In the genomic region with DNA sequence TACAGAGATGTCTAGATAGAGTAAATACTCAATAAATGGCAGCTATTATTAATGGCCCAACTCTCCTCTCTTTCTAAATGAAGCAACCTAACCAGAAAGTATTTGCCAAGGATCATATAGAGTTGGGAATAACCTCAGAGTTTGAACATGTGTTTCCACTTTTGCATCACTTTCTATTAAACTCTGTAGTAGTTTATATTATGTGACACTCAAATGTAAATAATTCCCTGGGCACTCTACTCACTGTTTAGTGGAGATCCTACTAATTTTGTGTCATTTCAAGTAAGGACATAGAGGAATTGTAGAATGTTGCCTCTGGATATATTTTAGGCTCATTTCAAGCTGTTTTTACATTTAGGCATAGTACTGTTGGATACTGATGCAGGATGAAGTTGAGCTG, we compare ENCODE assay signal across 15 cellular contexts.
"Had no signal": no experiment of that assay in that cellular context is flagged by ENCODE, and none has a peak within 500 bp of the region (broad histone marks: within the 10 kb centered on the region; RNA-seq: fewer than 3 reads in every experiment).

No MANE protein-coding gene starts in this region.

- H3K27ac Mint-ChIP-seq: activated naive CD4-positive, alpha-beta T cell treated with anti-CD3 and anti-CD28 coated beads, Interleukin-2, amount 10 ng/mL, durations not matched to agents 7 days and 5 days; T-cell had no signal

- H3K27me3 ChIP-seq: adrenal gland, uterus had no signal

- H3K36me3 Mint-ChIP-seq: activated naive CD4-positive, alpha-beta T cell treated with anti-CD3 and anti-CD28 coated beads, Interleukin-2, amount 10 ng/mL, durations not matched to agents 7 days and 5 days; T-cell had no signal

- H3K27me3 Mint-ChIP-seq: activated naive CD4-positive, alpha-beta T cell treated with anti-CD3 and anti-CD28 coated beads, Interleukin-2, amount 10 ng/mL, durations not matched to agents 7 days and 5 days; T-cell had no signal

- H3K4me1 Mint-ChIP-seq: activated naive CD4-positive, alpha-beta T cell treated with anti-CD3 and anti-CD28 coated beads, Interleukin-2, amount 10 ng/mL, durations not matched to agents 7 days and 5 days; T-cell had no signal

- ATAC-seq: sciatic nerve; stimulated activated naive CD8-positive, alpha-beta T cell treated with anti-CD3 and anti-CD28 coated beads, Interleukin-15, Interleukin-2, amounts not matched to agents 100 U/mL and 50 U/mL, for 24 hours; T-cell had no signal

- H3K27ac ChIP-seq: adrenal gland, coronary artery, uterus had no signal

- DNase-seq: activated CD4-positive, alpha-beta T cell treated with anti-CD3 and anti-CD28 coated beads for 48 hours; activated CD8-positive, alpha-beta memory T cell treated with anti-CD3 and anti-CD28 coated beads for 24 hours; activated naive CD4-positive, alpha-beta T cell treated with anti-CD3 and anti-CD28 coated beads, Interleukin-2, amount 10 ng/mL, durations not matched to agents 7 days and 5 days; adrenal gland; caudate nucleus; effector CD8-positive, alpha-beta T cell; hypothalamus; kidney glomerular epithelial cell; stimulated activated CD4-positive, alpha-beta T cell treated with anti-CD3 and anti-CD28 coated beads, Interleukin-2, amount 100 ng/mL, for 48 hours; stimulated activated naive CD8-positive, alpha-beta T cell treated with anti-CD3 and anti-CD28 coated beads, Interleukin-15, Interleukin-2, amounts not matched to agents 100 U/mL and 50 U/mL, for 24 hours; T-cell; T1000; uterus had no signal

- H3K9me3 ChIP-seq: adrenal gland, uterus had no signal

- H3K4me3 ChIP-seq: adrenal gland, coronary artery, uterus had no signal

- H3K9me3 Mint-ChIP-seq: activated naive CD4-positive, alpha-beta T cell treated with anti-CD3 and anti-CD28 coated beads, Interleukin-2, amount 10 ng/mL, durations not matched to agents 7 days and 5 days had no signal

- H3K4me3 Mint-ChIP-seq: activated naive CD4-positive, alpha-beta T cell treated with anti-CD3 and anti-CD28 coated beads, Interleukin-2, amount 10 ng/mL, durations not matched to agents 7 days and 5 days; T-cell had no signal

- H3K36me3 ChIP-seq: adrenal gland, uterus had no signal

- H3K4me1 ChIP-seq: adrenal gland, uterus had no signal
